Comparison of ENCODE assay signal across 1 cellular context in genomic region chr14:24157331-24157730, GRCh38.
TF ChIP-seq lines count a peak whose summit lies in the region.

No MANE protein-coding gene starts in this region.

TF ChIP-seq in HepG2, 621 proteins besides CTCF, POLR2A, EP300 and RAD21:
- TF ChIP-seq ZNF24 (IDR thresholded peaks at IDR 0.05) (no peak), NFIB (CRISPR knock-in tag; IDR thresholded peaks at IDR 0.05; ENCODE audit: borderline replicate concordance) (no peak), RXRA (CRISPR knock-in tag; IDR thresholded peaks at IDR 0.05) (0 out of 2 replicates have a peak, but pooled peaks have one; percentile 17), FOXJ3 (CRISPR knock-in tag; IDR thresholded peaks at IDR 0.05; ENCODE audit: borderline replicate concordance) (no peak), ZNF441 (CRISPR knock-in tag; IDR thresholded peaks at IDR 0.05; ENCODE audit: borderline replicate concordance) (no peak), TRIM22 (IDR thresholded peaks at IDR 0.05) (no peak), RNF2 (conservative IDR thresholded peaks at IDR 0.05; ENCODE audit: low read depth) (no peak), CAMTA2 (CRISPR knock-in tag; IDR thresholded peaks at IDR 0.05; ENCODE audit: borderline replicate concordance) (no peak), IKZF1 (IDR thresholded peaks at IDR 0.05) (no peak), ZNF121 (CRISPR knock-in tag; IDR thresholded peaks at IDR 0.05) (no peak), MZF1 (CRISPR knock-in tag; IDR thresholded peaks at IDR 0.05; ENCODE audit: borderline replicate concordance) (0 out of 2 replicates have a peak, but pooled peaks have one; percentile 9), AGO2 (optimal IDR thresholded peaks at IDR 0.05; ENCODE audit: low read depth, low read length) (peak; percentile 64), SMARCE1 (IDR thresholded peaks at IDR 0.05; ENCODE audit: borderline replicate concordance) (no peak), RBFOX2 (IDR thresholded peaks at IDR 0.05; ENCODE audit: low read depth, low read length) (0 out of 2 replicates have a peak, but pooled peaks have one; percentile 46), SCMH1 (CRISPR knock-in tag; IDR thresholded peaks at IDR 0.05; ENCODE audit: borderline replicate concordance) (no peak), ZNF564 (CRISPR knock-in tag; IDR thresholded peaks at IDR 0.05) (no peak)
